2 cellular contexts compared by ENCODE assay signal in the genomic region with DNA sequence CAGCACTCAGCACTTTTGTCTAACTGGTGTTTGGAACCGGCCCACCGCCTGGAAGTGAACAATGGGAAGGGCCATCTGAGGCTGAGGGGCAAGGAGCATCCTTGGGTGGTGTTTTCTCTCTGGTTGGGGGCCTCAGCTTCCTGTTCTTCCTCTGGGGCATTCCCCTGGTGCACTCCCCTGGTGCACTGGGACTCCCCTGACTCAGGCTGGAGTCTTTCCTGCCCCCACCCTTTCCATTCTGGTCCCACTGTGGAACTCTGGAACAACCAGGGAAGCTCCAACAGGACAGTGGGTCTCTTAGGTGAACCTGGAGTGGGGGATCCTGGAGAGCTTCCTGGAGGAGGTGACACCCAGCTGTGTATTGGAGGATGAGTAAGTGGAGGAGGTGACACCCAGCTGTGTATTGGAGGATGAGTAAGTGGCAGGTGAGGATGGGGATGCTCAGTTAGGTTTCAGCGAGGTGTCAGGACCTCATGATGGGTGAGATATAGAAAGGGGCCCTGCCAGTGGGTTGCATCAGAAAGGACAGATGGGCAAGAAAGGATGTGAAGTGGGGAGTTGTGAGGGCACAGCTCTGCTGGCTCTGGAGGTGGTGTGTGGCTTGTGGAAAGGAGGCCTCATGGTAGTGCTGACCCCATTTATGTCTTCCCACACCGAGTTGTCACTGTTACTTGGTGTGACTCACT.
TF ChIP-seq lines count a peak whose summit lies in the region.

No MANE protein-coding gene starts in this region.

TF ChIP-seq in IMR-90, 13 proteins besides CTCF, POLR2A, EP300 and RAD21:
- TF ChIP-seq SMC3 (IDR thresholded peaks at IDR 0.05; ENCODE audit: low read depth, low read length), result no peak

TF ChIP-seq in K562, 482 proteins besides CTCF, POLR2A, EP300 and RAD21:
- TF ChIP-seq RB1 (IDR thresholded peaks at IDR 0.05; ENCODE audit: low read depth), result no peak
- peak; percentile 70 for TF ChIP-seq ZFP36 (IDR thresholded peaks at IDR 0.05; ENCODE audit: low read depth, low read length, partially characterized antibody)
TF ChIP-seq in K562: peak in this region for 1.
